In the genomic region with DNA sequence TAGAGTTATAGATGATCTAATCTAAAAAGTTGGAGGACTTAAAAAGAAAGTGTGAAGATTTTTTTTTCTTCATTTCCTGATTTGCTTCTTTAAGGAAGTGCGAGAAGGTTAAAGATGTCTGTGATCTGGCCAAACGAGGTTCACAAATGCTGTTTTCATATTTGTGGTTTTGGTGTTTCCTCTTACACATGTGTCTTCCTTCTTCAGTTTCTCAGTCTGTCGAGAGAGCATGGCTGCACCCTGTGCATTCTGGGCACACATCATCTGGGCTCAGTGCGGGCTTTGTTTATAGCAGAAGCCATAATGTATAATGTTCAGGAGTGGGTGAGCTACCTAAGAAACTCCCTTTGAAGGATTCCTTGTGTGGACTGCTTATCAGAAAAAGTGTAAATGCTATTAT, we compare ENCODE assay signal across 9 cellular contexts.
DNase-seq lines count a peak whose midpoint lies in the region; ATAC-seq lines count a peak whose summit lies in the region.
"Had no signal": no experiment of that assay in that cellular context is flagged by ENCODE, and none has a peak within 500 bp of the region (broad histone marks: within the 10 kb centered on the region; RNA-seq: fewer than 3 reads in every experiment).

No MANE protein-coding gene starts in this region.

- no peaks in the 10 kb centered on the region for H3K9me3 Mint-ChIP-seq in activated naive CD8-positive, alpha-beta T cell treated with anti-CD3 and anti-CD28 coated beads, Interleukin-2, amount 50 U/mL, for 24 hours

- peak overlapping the region; percentile 83 for H3K27ac Mint-ChIP-seq in activated naive CD8-positive, alpha-beta T cell treated with anti-CD3 and anti-CD28 coated beads, Interleukin-2, amount 50 U/mL, for 24 hours

- DNase-seq in SK-N-MC (ENCODE audit: low read depth, low spot score) (peak; percentile 26), non-pigmented ciliary epithelial cell (ENCODE audit: low read depth) (peak; percentile 79), NCI-H1092 (lab: John Stamatoyannopoulos, UW) (no peak), retina (no peak), NCI-H2196 treated with DMSO at 0.1 percent for 48 hours (lab: John Stamatoyannopoulos, UW; ENCODE audit: unreplicated experiment) (no peak)
- peak; percentile 28 for DNase-seq in activated naive CD8-positive, alpha-beta T cell treated with anti-CD3 and anti-CD28 coated beads, Interleukin-2, amount 50 U/mL, for 24 hours

- H3K4me3 ChIP-seq in SK-N-MC = 0 out of 2 replicates have a peak overlapping the region, but pooled peaks have one; percentile 1
- H3K4me3 ChIP-seq: cardiac muscle cell had no signal

- ATAC-seq in GM19035 (IDR thresholded peaks at IDR 0.05; ENCODE audit: unreplicated experiment) (peak; percentile 89), HG03103 (IDR thresholded peaks at IDR 0.05; ENCODE audit: low read depth, unreplicated experiment) (peak; percentile 96)
- ATAC-seq in activated naive CD8-positive, alpha-beta T cell treated with anti-CD3 and anti-CD28 coated beads, Interleukin-2, amount 50 U/mL, for 24 hours = peak; percentile 87

- H3K36me3 ChIP-seq in SK-N-MC (ENCODE audit: insufficient read depth, low read length) = no peaks in the 10 kb centered on the region
- H3K36me3 ChIP-seq: cardiac muscle cell had no signal

- H3K4me3 Mint-ChIP-seq in activated naive CD8-positive, alpha-beta T cell treated with anti-CD3 and anti-CD28 coated beads, Interleukin-2, amount 50 U/mL, for 24 hours = peak overlapping the region; percentile 52

- H3K4me1 Mint-ChIP-seq in activated naive CD8-positive, alpha-beta T cell treated with anti-CD3 and anti-CD28 coated beads, Interleukin-2, amount 50 U/mL, for 24 hours = peaks cover 20% of the 10 kb centered on the region

- no peak overlapping the region for H3K9ac ChIP-seq in SK-N-MC (ENCODE audit: insufficient read length)

- H3K27ac ChIP-seq in SK-N-MC = no peak overlapping the region
- H3K27ac ChIP-seq: cardiac muscle cell had no signal

- no peaks in the 10 kb centered on the region for H3K9me3 ChIP-seq in SK-N-MC (ENCODE audit: low read depth, low read length)

- H3K36me3 Mint-ChIP-seq in activated naive CD8-positive, alpha-beta T cell treated with anti-CD3 and anti-CD28 coated beads, Interleukin-2, amount 50 U/mL, for 24 hours (ENCODE audit: low read depth) = no peaks in the 10 kb centered on the region

- no peaks in the 10 kb centered on the region for H3K27me3 Mint-ChIP-seq in activated naive CD8-positive, alpha-beta T cell treated with anti-CD3 and anti-CD28 coated beads, Interleukin-2, amount 50 U/mL, for 24 hours

Comparison
In these comparisons a context has a peak if more than half of its experiments do, and no peak if none do; other contexts are left out.
1. DNase-seq: peak in SK-N-MC (single experiment), activated naive CD8-positive, alpha-beta T cell treated with anti-CD3 and anti-CD28 coated beads, Interleukin-2, amount 50 U/mL, for 24 hours (single experiment) and non-pigmented ciliary epithelial cell (single experiment); none in NCI-H1092 (single experiment), retina (single experiment) and NCI-H2196 treated with DMSO at 0.1 percent for 48 hours (single experiment).
2. Peak in every context shown above with its lines, with median percentiles within 50 percentile points of each other: ATAC-seq.